Comparison of ENCODE assay signal across 26 cellular contexts in genomic region chr4:10750714-10751113, GRCh38.
"Had no signal": no experiment of that assay in that cellular context is flagged by ENCODE, and none has a peak within 500 bp of the region (broad histone marks: within the 10 kb centered on the region; RNA-seq: fewer than 3 reads in every experiment).

No MANE protein-coding gene starts in this region.

- H3K27ac ChIP-seq: ascending aorta had no signal

- DNase-seq: activated CD4-positive, alpha-beta T cell treated with anti-CD3 and anti-CD28 coated beads for 48 hours; activated CD4-positive, alpha-beta T cell treated with anti-CD3 and anti-CD28 coated beads, Interleukin-2, amount 50 U/mL, for 4 hours; activated CD4-positive, CD25-positive, alpha-beta regulatory T cell treated with anti-CD3 and anti-CD28 coated beads, Interleukin-2, amount 50 U/mL, for 72 hours; activated CD8-positive, alpha-beta memory T cell treated with anti-CD3 and anti-CD28 coated beads, Interleukin-2, amount 50 U/mL, for 48 hours; activated CD8-positive, alpha-beta T cell treated with anti-CD3 and anti-CD28 coated beads, Interleukin-2, amount 10 ng/mL, durations not matched to agents 7 days and 5 days; activated effector memory CD4-positive, alpha-beta T cell treated with Interleukin-2 at 50 U/mL for 16 hours; activated naive CD4-positive, alpha-beta T cell; activated naive CD8-positive, alpha-beta T cell treated with anti-CD3 and anti-CD28 coated beads, Interleukin-2, amount 50 U/mL, for 24 hours; activated T-cell treated with anti-CD3 and anti-CD28 coated beads, Interleukin-2, amount 50 U/mL, for 1 hour; amniotic stem cell; caudate nucleus; MM.1S; NCI-H1105; NCI-H1436; NCI-H1694 treated with DMSO at 0.1 percent for 48 hours; NCI-H2029 treated with DMSO at 0.1 percent for 48 hours; NCI-H510A treated with DMSO at 0.1 percent for 48 hours; NCI-H69; PC-3; SIG-M5; T-helper 17 cell; T-helper 9 cell had no signal

- FAIRE-seq: RCC 7860 had no signal

- ATAC-seq: activated CD8-positive, alpha-beta T cell treated with anti-CD3 and anti-CD28 coated beads, Interleukin-2, amount 10 ng/mL, durations not matched to agents 7 days and 5 days; activated naive CD4-positive, alpha-beta T cell treated with anti-CD3 and anti-CD28 coated beads, Interleukin-2, amount 50 U/mL, for 72 hours; activated naive CD8-positive, alpha-beta T cell treated with anti-CD3 and anti-CD28 coated beads, Interleukin-2, amount 50 U/mL, for 24 hours; PC-3; T-helper 17 cell; WTC11 had no signal

- H3K36me3 ChIP-seq: ascending aorta had no signal

- H3K9me3 ChIP-seq: ascending aorta had no signal

- H3K27me3 ChIP-seq: ascending aorta had no signal
